8 cellular contexts compared by ENCODE assay signal in genomic region chr5:74035521-74035937, GRCh38.
A peak's percentile ranks its signal among the peaks of the same experiment; 100 is the strongest.
DNase-seq lines count a peak whose midpoint lies in the region; ATAC-seq, FAIRE-seq and TF ChIP-seq lines count a peak whose summit lies in the region.

No MANE protein-coding gene starts in this region.

- no peak overlapping the region for H2BK12ac ChIP-seq in H9 (ENCODE audit: insufficient read length, low read depth, low read length)

- H3K14ac ChIP-seq in H9 (ENCODE audit: insufficient read depth, low read length): no peak overlapping the region

- TF ChIP-seq CTCF in H9 (conservative IDR thresholded peaks at IDR 0.05) (peak; percentile 60), HepG2 (CRISPR knock-in tag; IDR thresholded peaks at IDR 0.05) (peak; percentile 74)

- no peak overlapping the region for H2BK20ac ChIP-seq in H9 (ENCODE audit: low read depth, low read length, poor library complexity, severe bottlenecking)

- H3K23me2 ChIP-seq in H9 (ENCODE audit: insufficient read length, low read depth, low read length, poor library complexity, severe bottlenecking): no peaks in the 10 kb centered on the region

- H2BK15ac ChIP-seq in H9 (ENCODE audit: low read depth, low read length): no peak overlapping the region

- TF ChIP-seq RAD21 in HepG2 (CRISPR knock-in tag; IDR thresholded peaks at IDR 0.05): no peak

- CTCF ChIA-PET in HepG2 (lab: Yijun Ruan, JAX; ENCODE audit: low intra/inter-chr PET ratio, low total read pairs): interaction anchor here (1.2 kb wide), 1 partner anchor 614 kb away, joined by 3 read pairs; no protein-coding TSS in a partner anchor

- H3K4me2 ChIP-seq in H9 (ENCODE audit: insufficient read depth, insufficient read length, low read length) (no peak overlapping the region), HepG2 (ENCODE audit: low read depth, low read length) (peak overlapping the region; percentile 54)

- peak; percentile 61 for ATAC-seq in HepG2
- no peak for ATAC-seq in HG02938 (IDR thresholded peaks at IDR 0.05; ENCODE audit: unreplicated experiment)
- ATAC-seq in stimulated activated naive CD8-positive, alpha-beta T cell treated with anti-CD3 and anti-CD28 coated beads, Interleukin-15, amount 100 ng/mL, for 72 hours: no peak

- H3K23ac ChIP-seq in H9 (ENCODE audit: insufficient read length, low read depth, low read length): no peak overlapping the region

- H3K36me3 ChIP-seq in HepG2 (replicated peaks in 1 of 2; ENCODE audit: control insufficient read depth in 1 of 2, insufficient read depth in 2 of 2, low read length in 2 of 2): no peaks in the 10 kb centered on the region

- no peak overlapping the region for H3T11ph ChIP-seq in H9 (ENCODE audit: low read length)

- peak; percentile 49 for FAIRE-seq in HepG2 (lab: Jason Lieb, UNC)

- intact Hi-C loops in HepG2 (cut with micrococcal nuclease; ENCODE audit: unreplicated experiment): loop anchor here (1.0 kb wide), 1 partner anchor 613 kb away; no protein-coding TSS in a partner anchor

- no peaks in the 10 kb centered on the region for H3K79me2 ChIP-seq in H9 (ENCODE audit: insufficient read depth, low read length)
- no peaks in the 10 kb centered on the region for H3K79me2 ChIP-seq in HepG2 (ENCODE audit: insufficient read depth, low read length)

- POLR2A ChIA-PET in HepG2 (lab: Yijun Ruan, JAX): interaction anchor here (1.3 kb wide), 1 partner anchor 605 kb away, joined by 3 read pairs; no protein-coding TSS in a partner anchor

- H2BK120ac ChIP-seq in H9 (ENCODE audit: low read depth, low read length, poor library complexity, severe bottlenecking): no peak overlapping the region

- H3K27me3 ChIP-seq in H9 (ENCODE audit: insufficient read depth, low read length) (no peaks in the 10 kb centered on the region), HepG2 (ENCODE audit: control insufficient read depth in 1 of 2, insufficient read depth in 2 of 2, low read length in 2 of 2) (peaks cover 0 to 3% of the 10 kb centered on the region in 2 experiments; a peak in 2 of 5 replicates)

- peaks cover 0 to 3% of the 10 kb centered on the region in 2 experiments; a peak in 1 of 5 replicates for H3K9me3 Mint-ChIP-seq in H9
- no peaks in the 10 kb centered on the region for H3K9me3 Mint-ChIP-seq in stimulated activated naive CD8-positive, alpha-beta T cell treated with anti-CD3 and anti-CD28 coated beads, Interleukin-15, amount 100 ng/mL, for 72 hours

- no peak overlapping the region for H4K91ac ChIP-seq in H9 (ENCODE audit: insufficient read length, low read depth, low read length)

- H3K4me3 Mint-ChIP-seq in H9: no peak overlapping the region
- no peak overlapping the region for H3K4me3 Mint-ChIP-seq in stimulated activated naive CD8-positive, alpha-beta T cell treated with anti-CD3 and anti-CD28 coated beads, Interleukin-15, amount 100 ng/mL, for 72 hours

- no peaks in the 10 kb centered on the region for H3K27me3 Mint-ChIP-seq in H9 (ENCODE audit: low read depth)
- peaks cover 2% of the 10 kb centered on the region for H3K27me3 Mint-ChIP-seq in stimulated activated naive CD8-positive, alpha-beta T cell treated with anti-CD3 and anti-CD28 coated beads, Interleukin-15, amount 100 ng/mL, for 72 hours

- no peak overlapping the region; a peak in 1 of 7 replicates for H3K27ac Mint-ChIP-seq in H9
- no peak overlapping the region for H3K27ac Mint-ChIP-seq in stimulated activated naive CD8-positive, alpha-beta T cell treated with anti-CD3 and anti-CD28 coated beads, Interleukin-15, amount 100 ng/mL, for 72 hours

- H3K27ac ChIP-seq in H9 (ENCODE audit: insufficient read length, low read depth, low read length) (no peak overlapping the region), HepG2 (ENCODE audit: extremely low read length, insufficient read depth, low read length) (no peak overlapping the region)

- no peak overlapping the region for H3K56ac ChIP-seq in H9 (ENCODE audit: insufficient read length, low read depth, low read length)

- no peak overlapping the region for H2BK5ac ChIP-seq in H9 (ENCODE audit: insufficient read length, low read length)

- in situ Hi-C loops in T47D (cut with HindIII; ENCODE audit: low pct_unique_long_range_greater_than_20kb, low sequenced_read_pairs): no loop called here
- in situ Hi-C loops in HepG2 (cut with HindIII; ENCODE audit: extremely low pct_ligation_motif_present, low pct_unique_long_range_greater_than_20kb): no loop called here

- H4K20me1 ChIP-seq in H9 (ENCODE audit: control insufficient read depth, insufficient read depth, insufficient read length) (no peaks in the 10 kb centered on the region), HepG2 (ENCODE audit: insufficient read depth, low read length) (no peaks in the 10 kb centered on the region)

- TF ChIP-seq POLR2A in HepG2 (IDR thresholded peaks at IDR 0.05; ENCODE audit: insufficient read depth in 1 of 2, low read depth in 2 of 2, low read length in 2 of 2): no peak

- no peak overlapping the region for H3K4ac ChIP-seq in H9 (ENCODE audit: low read depth, low read length)

- H3K9ac ChIP-seq in H9 (ENCODE audit: extremely low read depth, insufficient read length, low read length) (no peak overlapping the region), HepG2 (ENCODE audit: insufficient read depth, low read depth, low read length) (no peak overlapping the region)

- WGBS in H9 (ENCODE audit: extremely low coverage, insufficient read length, low lambda C conversion rate): no CpG with 5 or more reads among the region's 6 CpGs
- 14% methylated on average over 6 of the region's 6 CpGs for WGBS in HepG2 (ENCODE audit: low lambda C conversion rate)

- TF ChIP-seq EP300 in HepG2 (IDR thresholded peaks at IDR 0.05; ENCODE audit: low read depth in 2 of 2, low read length in 2 of 2) (no peak), HepG2 (CRISPR knock-in tag; IDR thresholded peaks at IDR 0.05; ENCODE audit: borderline replicate concordance) (no peak)

- no peak overlapping the region for H3K18ac ChIP-seq in H9 (ENCODE audit: insufficient read length, low read depth, low read length)

- peaks cover 11 to 12% of the 10 kb centered on the region in 2 experiments for H3K4me1 Mint-ChIP-seq in H9
- H3K4me1 Mint-ChIP-seq in stimulated activated naive CD8-positive, alpha-beta T cell treated with anti-CD3 and anti-CD28 coated beads, Interleukin-15, amount 100 ng/mL, for 72 hours: peaks cover 9% of the 10 kb centered on the region

- no peak overlapping the region for H2AK5ac ChIP-seq in H9 (ENCODE audit: insufficient read length, low read length)

- H3K4me3 ChIP-seq in HepG2 (replicated peaks in 1 of 3; ENCODE audit: insufficient read depth in 1 of 3, low read depth in 2 of 3, low read length in 3 of 3): no peak overlapping the region

- H3K9me3 ChIP-seq in H9 (ENCODE audit: control insufficient read depth, low read depth, low read length): no peaks in the 10 kb centered on the region
- H3K9me3 ChIP-seq in HepG2 (ENCODE audit: low read length): no peaks in the 10 kb centered on the region

- H3K79me1 ChIP-seq in H9 (ENCODE audit: insufficient read depth, low read depth, low read length, poor library complexity, severe bottlenecking): no peaks in the 10 kb centered on the region

- H4K8ac ChIP-seq in H9 (replicated peaks; ENCODE audit: insufficient read length, low read depth, low read length): no peak overlapping the region

- BruUV-seq in HepG2 (replicated peaks; lab: Mats Ljungman, UMichigan): no TSS peak

- no peak overlapping the region for H4K5ac ChIP-seq in H9 (ENCODE audit: insufficient read length, low read depth, low read length)

- DNase-seq in Daoy (ENCODE audit: low read depth) (peak; percentile 77), H9 (peak; percentile 46), NCI-H510A treated with DMSO at 0.1 percent for 48 hours (lab: John Stamatoyannopoulos, UW) (peak; percentile 33), T47D (ENCODE audit: low read depth in 1 of 2, low spot score in 1 of 2) (peak; percentile 5 to 69), HepG2 (ENCODE audit: low spot score) (peak; percentile 49), DMS79 treated with DMSO at 0.1 percent for 48 hours (lab: John Stamatoyannopoulos, UW) (no peak)
- DNase-seq in stimulated activated naive CD8-positive, alpha-beta T cell treated with anti-CD3 and anti-CD28 coated beads, Interleukin-15, amount 100 ng/mL, for 72 hours: no peak

- no peak overlapping the region for H2AFZ ChIP-seq in H9 (ENCODE audit: low read length)
- no peak overlapping the region for H2AFZ ChIP-seq in HepG2 (ENCODE audit: low read length)

- no peaks in the 10 kb centered on the region for H3K36me3 Mint-ChIP-seq in H9 (ENCODE audit: insufficient read depth in 1 of 3, low read depth in 3 of 3)

- H3K4me1 ChIP-seq in H9 (ENCODE audit: insufficient read depth, low read length): no peaks in the 10 kb centered on the region
- H3K4me1 ChIP-seq in HepG2 (ENCODE audit: insufficient read depth, low read length): peaks cover 6% of the 10 kb centered on the region; the same call in 1 of the 2 replicates

TF ChIP-seq in HepG2, 621 proteins besides CTCF, POLR2A, EP300 and RAD21:
- TF ChIP-seq MTF1 (CRISPR knock-in tag; IDR thresholded peaks at IDR 0.05) (no peak), HNF4A (CRISPR knock-in tag; IDR thresholded peaks at IDR 0.05) (no peak), ZNF567 (CRISPR knock-in tag; IDR thresholded peaks at IDR 0.05; ENCODE audit: borderline replicate concordance) (no peak), ATF7-NPFF (CRISPR knock-in tag; IDR thresholded peaks at IDR 0.05; ENCODE audit: low read depth) (no peak), ZNF672 (CRISPR knock-in tag; IDR thresholded peaks at IDR 0.05) (no peak), TEAD3 (CRISPR knock-in tag; optimal IDR thresholded peaks at IDR 0.05; ENCODE audit: borderline replicate concordance) (peak; percentile 14), SMC3 (IDR thresholded peaks at IDR 0.05; ENCODE audit: low read length) (peak; percentile 52; the same call in 1 of the 2 replicates), NR2F6 (IDR thresholded peaks at IDR 0.05) (no peak), NR2F6 (CRISPR knock-in tag; IDR thresholded peaks at IDR 0.05) (0 out of 2 replicates have a peak, but pooled peaks have one; percentile 21), STAG1 (CRISPR knock-in tag; IDR thresholded peaks at IDR 0.05) (peak; percentile 84), ETV5 (CRISPR knock-in tag; IDR thresholded peaks at IDR 0.05; ENCODE audit: borderline replicate concordance) (peak; percentile 43; the same call in 1 of the 2 replicates), ZMYM4 (CRISPR knock-in tag; IDR thresholded peaks at IDR 0.05) (0 out of 2 replicates have a peak, but pooled peaks have one; percentile 15), FOXO1 (CRISPR knock-in tag; IDR thresholded peaks at IDR 0.05) (no peak)
TF ChIP-seq in HepG2: peak in this region for 6.

Comparison
In these comparisons a context has a peak if more than half of its experiments do, and no peak if none do; other contexts are left out.
1. DNase-seq: peak in Daoy (single experiment), H9 (single experiment), NCI-H510A treated with DMSO at 0.1 percent for 48 hours (single experiment), T47D (2 of 2) and HepG2 (single experiment); none in DMS79 treated with DMSO at 0.1 percent for 48 hours (single experiment) and stimulated activated naive CD8-positive, alpha-beta T cell treated with anti-CD3 and anti-CD28 coated beads, Interleukin-15, amount 100 ng/mL, for 72 hours (0 of 2).